ENCODE assay signal across 8 cellular contexts in the genomic region with DNA sequence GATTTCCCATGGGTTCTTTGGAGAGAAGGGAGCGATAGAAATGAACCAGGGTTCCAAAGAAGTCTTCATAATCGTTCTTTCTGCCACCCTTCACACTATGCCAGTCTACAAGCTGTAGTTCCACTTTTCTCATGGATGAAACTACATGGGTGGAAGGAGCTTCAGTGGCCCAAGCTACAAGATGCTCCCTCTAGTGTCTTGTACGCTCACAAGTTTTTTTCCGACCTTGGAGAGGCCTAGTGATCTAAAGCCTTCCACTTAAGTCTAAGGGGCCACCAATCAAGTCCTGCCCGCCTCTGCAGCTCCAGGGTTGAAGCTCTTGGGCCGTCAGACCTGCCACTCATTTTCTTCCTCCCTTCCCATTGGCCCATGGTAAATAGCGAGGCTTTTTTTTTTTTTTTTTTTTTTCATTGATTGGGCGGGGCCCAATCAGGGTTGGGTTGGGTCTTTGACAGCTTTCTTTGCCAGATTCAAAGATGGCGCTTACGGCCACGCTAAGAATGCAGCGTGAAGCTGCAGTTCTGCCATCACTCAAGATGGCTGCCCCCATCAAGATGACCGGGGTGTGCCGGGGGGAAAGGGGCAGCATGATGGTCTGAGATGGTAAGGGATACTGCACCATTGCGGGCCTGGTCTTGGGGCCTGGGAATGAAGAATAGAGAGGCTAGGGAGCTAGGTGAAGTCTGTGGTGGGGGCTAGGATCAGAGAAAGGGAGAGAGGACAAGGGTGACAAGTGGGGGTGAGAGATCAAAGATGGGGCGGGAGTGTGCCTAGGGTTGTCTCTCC. TPM values are rescaled to one million over a fixed set of nuclear protein-coding genes. Genes with fewer than 3 reads are reported as not detected.
DNase-seq lines count a peak whose midpoint lies in the region; ATAC-seq and TF ChIP-seq lines count a peak whose summit lies in the region.

A gene (plus strand): TSS at position 527 of the 786 bp plus-strand sequence. CDS start 430 bp downstream, outside the sequence.

- TF ChIP-seq POLR2A in GM19099 (IDR thresholded peaks at IDR 0.05; ENCODE audit: extremely low read depth, insufficient read length, low read depth), result peak; percentile 63

- DNase-seq in BE2C (peak; percentile 91), NCI-H460 (ENCODE audit: extremely low read depth, low read depth) (peak; percentile 100), choroid plexus epithelial cell (ENCODE audit: low read depth) (peak; percentile 100), kidney epithelial cell (ENCODE audit: low read depth) (peak; percentile 99)
- peak; percentile 81 for DNase-seq in activated CD4-positive, alpha-beta T cell treated with anti-CD3 and anti-CD28 coated beads for 1 hour
- DNase-seq in stimulated activated CD4-positive, alpha-beta T cell treated with anti-CD3 and anti-CD28 coated beads, Interleukin-15, amount 100 ng/mL, for 48 hours (ENCODE audit: low read depth in 2 of 2), result peak; percentile 83 to 90

- H3K4me3 ChIP-seq in BE2C (ENCODE audit: low read depth, low read length) (peak within 1 kb of the TSS; percentile 96), choroid plexus epithelial cell (ENCODE audit: low read depth, low read length) (peak within 1 kb of the TSS; percentile 94), kidney epithelial cell (ENCODE audit: low read depth, low read length) (peak within 1 kb of the TSS; percentile 90)

- H3K9me3 ChIP-seq in BE2C, result no peaks in the 10 kb centered on the region

- peaks cover 13% of the 10 kb centered on the region for H3K4me1 ChIP-seq in BE2C

- TF ChIP-seq CTCF in BE2C (IDR thresholded peaks at IDR 0.05; ENCODE audit: low read depth, low read length) (peak; percentile 66), choroid plexus epithelial cell (conservative IDR thresholded peaks at IDR 0.05; ENCODE audit: low read depth, low read length) (peak; percentile 82), kidney epithelial cell (IDR thresholded peaks at IDR 0.05; ENCODE audit: insufficient read depth, low read length, poor library complexity, severe bottlenecking) (peak; percentile 46)

- peaks cover 14% of the 10 kb centered on the region for H3K36me3 ChIP-seq in BE2C
- no peaks in the 10 kb centered on the region for H3K36me3 ChIP-seq in kidney epithelial cell (ENCODE audit: control insufficient read depth, insufficient read depth, low read length)

- ATAC-seq in HG03432 (IDR thresholded peaks at IDR 0.05; ENCODE audit: unreplicated experiment), result peak; percentile 98

- H3K27me3 ChIP-seq in BE2C, result no peaks in the 10 kb centered on the region
- H3K27me3 ChIP-seq in kidney epithelial cell (ENCODE audit: control insufficient read depth, insufficient read depth, low read length), result no peaks in the 10 kb centered on the region

RNA-seq across cellular contexts. Expression of the gene that starts here (rescaled TPM):
- polyA plus RNA-seq in BE2C (2012; ENCODE audit: insufficient read depth, insufficient read length, low read depth), result 38.9 TPM
- total RNA-seq in NCI-H460 (2014; rRNA removed; shearing (Covaris generic)), result 8.3 and 9.1 TPM in 2 replicates
- polyA plus RNA-seq in NCI-H460 (2014; cell fraction: nucleus; rRNA removed), result 20.3 and 24.6 TPM in 2 replicates
- total RNA-seq in kidney epithelial cell, result 6.2 and 8.0 TPM in 2 replicates

Comparison
In these comparisons a context has a peak if more than half of its experiments do, and no peak if none do; other contexts are left out.
1. Peak in every context shown above with its lines: DNase-seq, ATAC-seq and H3K4me3 ChIP-seq.